22 cellular contexts compared by ENCODE assay signal in the genomic region with DNA sequence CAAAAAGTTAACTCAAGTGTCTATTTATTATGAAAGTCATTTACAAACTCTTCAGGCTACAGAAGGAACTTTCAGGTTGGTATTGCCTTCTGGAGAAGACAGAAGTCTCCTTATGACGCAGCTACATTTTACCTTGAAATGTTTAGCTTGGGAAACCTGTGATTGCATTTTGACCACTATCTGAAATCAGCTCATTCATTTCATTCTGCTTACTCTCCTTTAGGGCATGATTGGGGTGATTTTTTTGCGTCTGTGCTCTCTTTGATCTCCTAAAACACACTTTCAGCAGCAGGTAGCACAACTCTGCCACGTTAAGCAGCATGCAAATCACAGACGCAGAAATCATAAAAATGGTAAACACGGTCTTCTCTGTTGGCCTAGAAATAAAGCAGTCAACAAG. TPM values are rescaled to one million over a fixed set of nuclear protein-coding genes. Genes with fewer than 3 reads are reported as not detected.
DNase-seq lines count a peak whose midpoint lies in the region; ATAC-seq and TF ChIP-seq lines count a peak whose summit lies in the region.
"Had no signal": no experiment of that assay in that cellular context is flagged by ENCODE, and none has a peak within 500 bp of the region (broad histone marks: within the 10 kb centered on the region; RNA-seq: fewer than 3 reads in every experiment).

No MANE protein-coding gene starts in this region.

- DNase-seq in NCI-H526 (lab: John Stamatoyannopoulos, UW) (peak; percentile 15 to 25), NCI-H526 treated with DMSO at 0.1 percent for 48 hours (lab: John Stamatoyannopoulos, UW) (no peak), HL-60 (ENCODE audit: low read depth in 1 of 2, low spot score in 1 of 2) (peak in 1 of 2 experiments; percentile 30), chondrocyte (ENCODE audit: low spot score) (no peak)
- no peak for DNase-seq in activated CD4-positive, alpha-beta T cell treated with anti-CD3 and anti-CD28 coated beads, Interleukin-2, amount 10 ng/mL, durations not matched to agents 7 days and 5 days
- DNase-seq: ACHN; BE2C; CD4-positive, CD25-positive, alpha-beta regulatory T cell; CD8-positive, alpha-beta T cell; DMS 273 treated with DMSO at 0.1 percent for 48 hours; DMS79; EL; GDM1; GM23248; H7; HCEC 1CT had no signal

- no peaks in the 10 kb centered on the region for H3K27me3 Mint-ChIP-seq in activated T-helper 17 cell treated with anti-CD3 and anti-CD28 coated beads, Interleukin-2, amount 50 U/mL, for 72 hours
- H3K27me3 Mint-ChIP-seq in activated CD4-positive, alpha-beta T cell treated with anti-CD3 and anti-CD28 coated beads, Interleukin-2, amount 10 ng/mL, durations not matched to agents 7 days and 5 days = peaks cover 4% of the 10 kb centered on the region
- H3K27me3 Mint-ChIP-seq in chondrocyte (ENCODE audit: low read depth) = peaks cover 69% of the 10 kb centered on the region

- H3K27me3 ChIP-seq in HL-60 (ENCODE audit: insufficient read depth, poor library complexity, severe bottlenecking) = no peaks in the 10 kb centered on the region
- H3K27me3 ChIP-seq: BLaER1 treated with 17β-estradiol and CSF1 and Interleukin-3, amounts not matched to agents 10 nM and 100 nM had no signal

- no peak overlapping the region for H3K4me3 Mint-ChIP-seq in activated T-helper 17 cell treated with anti-CD3 and anti-CD28 coated beads, Interleukin-2, amount 50 U/mL, for 72 hours
- no peak overlapping the region for H3K4me3 Mint-ChIP-seq in activated CD4-positive, alpha-beta T cell treated with anti-CD3 and anti-CD28 coated beads, Interleukin-2, amount 10 ng/mL, durations not matched to agents 7 days and 5 days
- no peak overlapping the region for H3K4me3 Mint-ChIP-seq in chondrocyte (ENCODE audit: unreplicated experiment)
- H3K4me3 Mint-ChIP-seq: CD4-positive, CD25-positive, alpha-beta regulatory T cell; CD8-positive, alpha-beta T cell had no signal

- peak; percentile 55 for ATAC-seq in activated T-helper 17 cell treated with anti-CD3 and anti-CD28 coated beads, Interleukin-2, amount 50 U/mL, for 72 hours (replicated peaks)
- ATAC-seq: A549; CD8-positive, alpha-beta T cell; GM12878 had no signal

- no peaks in the 10 kb centered on the region for H3K36me3 Mint-ChIP-seq in activated T-helper 17 cell treated with anti-CD3 and anti-CD28 coated beads, Interleukin-2, amount 50 U/mL, for 72 hours (ENCODE audit: low read depth)
- H3K36me3 Mint-ChIP-seq in activated CD4-positive, alpha-beta T cell treated with anti-CD3 and anti-CD28 coated beads, Interleukin-2, amount 10 ng/mL, durations not matched to agents 7 days and 5 days (ENCODE audit: low read depth) = peaks cover 3% of the 10 kb centered on the region
- H3K36me3 Mint-ChIP-seq in chondrocyte (ENCODE audit: low read depth) = no peaks in the 10 kb centered on the region
- H3K36me3 Mint-ChIP-seq: CD4-positive, CD25-positive, alpha-beta regulatory T cell; CD8-positive, alpha-beta T cell had no signal

- no peaks in the 10 kb centered on the region for H3K9me3 Mint-ChIP-seq in activated T-helper 17 cell treated with anti-CD3 and anti-CD28 coated beads, Interleukin-2, amount 50 U/mL, for 72 hours
- H3K9me3 Mint-ChIP-seq in activated CD4-positive, alpha-beta T cell treated with anti-CD3 and anti-CD28 coated beads, Interleukin-2, amount 10 ng/mL, durations not matched to agents 7 days and 5 days = peaks cover 3% of the 10 kb centered on the region
- no peaks in the 10 kb centered on the region for H3K9me3 Mint-ChIP-seq in chondrocyte (ENCODE audit: low read depth)
- H3K9me3 Mint-ChIP-seq: CD8-positive, alpha-beta T cell had no signal

- H3K4me1 Mint-ChIP-seq in activated T-helper 17 cell treated with anti-CD3 and anti-CD28 coated beads, Interleukin-2, amount 50 U/mL, for 72 hours = peaks cover 13% of the 10 kb centered on the region
- H3K4me1 Mint-ChIP-seq in activated CD4-positive, alpha-beta T cell treated with anti-CD3 and anti-CD28 coated beads, Interleukin-2, amount 10 ng/mL, durations not matched to agents 7 days and 5 days = peaks cover 27% of the 10 kb centered on the region
- no peaks in the 10 kb centered on the region for H3K4me1 Mint-ChIP-seq in chondrocyte (ENCODE audit: low read depth)

- POLR2A ChIA-PET in activated CD4-positive, alpha-beta T cell treated with anti-CD3 and anti-CD28 coated beads, Interleukin-2, amount 10 ng/mL, durations not matched to agents 7 days and 5 days (lab: Charles Lee) = no interaction called here

- H3K27ac Mint-ChIP-seq in activated T-helper 17 cell treated with anti-CD3 and anti-CD28 coated beads, Interleukin-2, amount 50 U/mL, for 72 hours = no peak overlapping the region
- H3K27ac Mint-ChIP-seq in activated CD4-positive, alpha-beta T cell treated with anti-CD3 and anti-CD28 coated beads, Interleukin-2, amount 10 ng/mL, durations not matched to agents 7 days and 5 days = no peak overlapping the region
- no peak overlapping the region for H3K27ac Mint-ChIP-seq in chondrocyte (ENCODE audit: unreplicated experiment)
- H3K27ac Mint-ChIP-seq: CD8-positive, alpha-beta T cell had no signal

- no peak overlapping the region for H3K4me3 ChIP-seq in HL-60 (replicated peaks; ENCODE audit: insufficient read depth, low read length)
- H3K4me3 ChIP-seq: A549; BLaER1 treated with 17β-estradiol and CSF1 and Interleukin-3, amounts not matched to agents 10 nM and 100 nM; GM12878; GM23248 had no signal

- H3K27ac ChIP-seq in HL-60 (replicated peaks) = peak overlapping the region; percentile 60
- H3K27ac ChIP-seq: 22Rv1; A549; BLaER1 treated with 17β-estradiol and CSF1 and Interleukin-3, amounts not matched to agents 10 nM and 100 nM; GM23248 had no signal

- CTCF ChIA-PET in activated CD4-positive, alpha-beta T cell treated with anti-CD3 and anti-CD28 coated beads, Interleukin-2, amount 10 ng/mL, durations not matched to agents 7 days and 5 days (lab: Charles Lee) = interaction anchor here (1.2 kb wide), 1 partner anchor 9 kb away, joined by 3 read pairs; no protein-coding TSS in a partner anchor

- TF ChIP-seq CTCF in HL-60 (IDR thresholded peaks at IDR 0.05; ENCODE audit: insufficient read depth, low read length) (no peak), chondrocyte (IDR thresholded peaks at IDR 0.05) (no peak)

RNA-seq across cellular contexts. Expression of gene GJB6, which starts 9.6 kb away (rescaled TPM):
- total RNA-seq in activated T-helper 17 cell treated with anti-CD3 and anti-CD28 coated beads, Interleukin-2, amount 50 U/mL, for 72 hours = 10 to 100 TPM; 16.8 to 53.3 TPM
- 1 to 10 TPM; 4.7 to 6.1 TPM for total RNA-seq in activated CD4-positive, alpha-beta T cell treated with anti-CD3 and anti-CD28 coated beads, Interleukin-2, amount 10 ng/mL, durations not matched to agents 7 days and 5 days
- total RNA-seq in chondrocyte = not detected in 3 replicates
- total RNA-seq: GM12878, GM23248, H1, H7 had no signal

RNA-seq across cellular contexts. Expression of gene GJB2, which starts 29.8 kb away (rescaled TPM):
- total RNA-seq in activated T-helper 17 cell treated with anti-CD3 and anti-CD28 coated beads, Interleukin-2, amount 50 U/mL, for 72 hours = 10 to 100 TPM; 42.5 to 84.4 TPM
- 1 to 10 TPM; 5.4 to 5.6 TPM for total RNA-seq in activated CD4-positive, alpha-beta T cell treated with anti-CD3 and anti-CD28 coated beads, Interleukin-2, amount 10 ng/mL, durations not matched to agents 7 days and 5 days
- not detected in 3 replicates for total RNA-seq in chondrocyte
- total RNA-seq: CD4-positive, CD25-positive, alpha-beta regulatory T cell; CD8-positive, alpha-beta T cell had no signal

Comparison
In these comparisons a context has a peak if more than half of its experiments do, and no peak if none do; other contexts are left out.
1. DNase-seq: peak in NCI-H526 (2 of 2); none in NCI-H526 treated with DMSO at 0.1 percent for 48 hours (single experiment), activated CD4-positive, alpha-beta T cell treated with anti-CD3 and anti-CD28 coated beads, Interleukin-2, amount 10 ng/mL, durations not matched to agents 7 days and 5 days (single experiment) and chondrocyte (single experiment).
2. RNA of gene GJB2, which starts 29.8 kb away (total RNA-seq): 42.5 to 84.4 TPM in activated T-helper 17 cell treated with anti-CD3 and anti-CD28 coated beads, Interleukin-2, amount 50 U/mL, for 72 hours; 5.4 to 5.6 TPM in activated CD4-positive, alpha-beta T cell treated with anti-CD3 and anti-CD28 coated beads, Interleukin-2, amount 10 ng/mL, durations not matched to agents 7 days and 5 days and not detected in chondrocyte; every median in the first group is over 4 times any median in the second.